ENCODE assay signal across 14 cellular contexts in genomic region chr3:196063456-196063855, GRCh38. TPM values are rescaled to one million over a fixed set of nuclear protein-coding genes. Genes with fewer than 3 reads are reported as not detected.
DNase-seq lines count a peak whose midpoint lies in the region; ATAC-seq and TF ChIP-seq lines count a peak whose summit lies in the region.
"Had no signal": no experiment of that assay in that cellular context is flagged by ENCODE, and none has a peak within 500 bp of the region (broad histone marks: within the 10 kb centered on the region; RNA-seq: fewer than 3 reads in every experiment).

No MANE protein-coding gene starts in this region.

- H3K9me2 ChIP-seq in GM23248 (ENCODE audit: insufficient read depth), result no peaks in the 10 kb centered on the region

- peak overlapping the region; percentile 35 for H3K4me3 Mint-ChIP-seq in activated T-helper 17 cell treated with anti-CD3 and anti-CD28 coated beads, Interleukin-2, amount 50 U/mL, for 72 hours
- H3K4me3 Mint-ChIP-seq in memory B cell, result no peak overlapping the region

- in situ Hi-C loops in GM23248 (cut with MboI), result loop anchor here (25.0 kb wide), 1 partner anchor 449 kb away; the partner anchor contains the start of genes RNF168 and SMCO1

- peak overlapping the region; percentile 33 for H3K9ac ChIP-seq in GM23248

- H3K79me2 ChIP-seq in GM23248 (ENCODE audit: insufficient read depth), result no peaks in the 10 kb centered on the region

- peak overlapping the region; percentile 68 for H3K27ac Mint-ChIP-seq in activated T-helper 17 cell treated with anti-CD3 and anti-CD28 coated beads, Interleukin-2, amount 50 U/mL, for 72 hours
- H3K27ac Mint-ChIP-seq in memory B cell, result peak overlapping the region; percentile 50

- TF ChIP-seq EP300 in ovary (IDR thresholded peaks at IDR 0.05), result no peak

- H4K20me1 ChIP-seq in GM23248 (ENCODE audit: insufficient read depth), result no peaks in the 10 kb centered on the region

- no peaks in the 10 kb centered on the region for H3K27me3 Mint-ChIP-seq in activated T-helper 17 cell treated with anti-CD3 and anti-CD28 coated beads, Interleukin-2, amount 50 U/mL, for 72 hours
- no peaks in the 10 kb centered on the region for H3K27me3 Mint-ChIP-seq in memory B cell

- intact Hi-C loops in posterior cingulate gyrus (cut with DNase I) (no loop called here), ovary (cut with DNase I) (no loop called here)

- peak overlapping the region; percentile 89 for H3K27ac ChIP-seq in AG04450 (ENCODE audit: low read depth, low read length)
- H3K27ac ChIP-seq in GM23248, result peak overlapping the region; percentile 43
- no peak overlapping the region for H3K27ac ChIP-seq in ovary

- TF ChIP-seq CTCF in AG04450 (IDR thresholded peaks at IDR 0.05; ENCODE audit: low read depth, low read length) (no peak), ovary (IDR thresholded peaks at IDR 0.05) (no peak)

- H3K27me3 ChIP-seq in AG04450 (ENCODE audit: control insufficient read depth, insufficient read depth, low read length) (no peaks in the 10 kb centered on the region), GM23248 (replicated peaks; ENCODE audit: insufficient read depth) (no peaks in the 10 kb centered on the region), ovary (no peaks in the 10 kb centered on the region)

- no peak overlapping the region for H3K4me2 ChIP-seq in GM23248 (ENCODE audit: unreplicated experiment)

- peaks cover 100% of the 10 kb centered on the region for H3K36me3 Mint-ChIP-seq in activated T-helper 17 cell treated with anti-CD3 and anti-CD28 coated beads, Interleukin-2, amount 50 U/mL, for 72 hours (ENCODE audit: low read depth)
- peaks cover 38% of the 10 kb centered on the region for H3K36me3 Mint-ChIP-seq in memory B cell

- H3K4me3 ChIP-seq in AG04450 (ENCODE audit: low read depth, low read length) (no peak overlapping the region), GM23248 (no peak overlapping the region), ovary (no peak overlapping the region)

- no peak for TF ChIP-seq POLR2A in ovary (IDR thresholded peaks at IDR 0.05)

- no peak for DNase-seq in AG04450 (ENCODE audit: low read depth, low spot score)
- peak; percentile 29 for DNase-seq in GM23248
- DNase-seq in memory B cell (ENCODE audit: low spot score in 2 of 2), result no peak
- DNase-seq in posterior cingulate gyrus, result no peak
- no peak for DNase-seq in NCI-H510A treated with DMSO at 0.1 percent for 48 hours (lab: John Stamatoyannopoulos, UW)
- no peak for DNase-seq in ovary
- DNase-seq: central memory CD4-positive, alpha-beta T cell; effector CD8-positive, alpha-beta T cell; midbrain; NCI-H2081; NCI-H526; SHP77 treated with DMSO at 0.1 percent for 48 hours had no signal

- no peaks in the 10 kb centered on the region for H3K9me3 Mint-ChIP-seq in activated T-helper 17 cell treated with anti-CD3 and anti-CD28 coated beads, Interleukin-2, amount 50 U/mL, for 72 hours
- H3K9me3 Mint-ChIP-seq in memory B cell, result no peaks in the 10 kb centered on the region

- H3K9me3 ChIP-seq in AG04450 (ENCODE audit: control insufficient read depth, insufficient read depth, low read length) (no peaks in the 10 kb centered on the region), GM23248 (ENCODE audit: low read depth) (no peaks in the 10 kb centered on the region), ovary (no peaks in the 10 kb centered on the region)

- CTCF ChIA-PET in AG04450 (lab: Charles Lee), result interaction anchor here (1.4 to 4.3 kb wide), 3 partner anchors 10 to 169 kb away, joined by 4 to 49 read pairs (median 4); no protein-coding TSS in a partner anchor

- H3K36me3 ChIP-seq in GM23248 (ENCODE audit: low read depth), result peaks cover 55% of the 10 kb centered on the region
- H3K36me3 ChIP-seq in ovary, result peaks cover 2% of the 10 kb centered on the region

- H2AFZ ChIP-seq in GM23248, result no peak overlapping the region

- peaks cover 20% of the 10 kb centered on the region for H3K4me1 Mint-ChIP-seq in activated T-helper 17 cell treated with anti-CD3 and anti-CD28 coated beads, Interleukin-2, amount 50 U/mL, for 72 hours
- no peaks in the 10 kb centered on the region for H3K4me1 Mint-ChIP-seq in memory B cell

- WGBS in GM23248 (ENCODE audit: low coverage in 1 of 2, low lambda C conversion rate in 2 of 2, missing lambda C conversion rate in 2 of 2), 2 experiments, result 93 to 100% methylated on average over 6 of the region's 6 CpGs
- WGBS in ovary, 3 donors, result 80 to 88% (median 82%) methylated on average over 6 of the region's 6 CpGs

- POLR2A ChIA-PET in AG04450 (lab: Yijun Ruan, JAX), result interaction anchor here (0.8 kb wide), 1 partner anchor 18 kb away, joined by 3 read pairs; no protein-coding TSS in a partner anchor

- H3F3A ChIP-seq in GM23248 (ENCODE audit: insufficient read depth), result peaks cover 8% of the 10 kb centered on the region; the same call in 1 of the 2 replicates

- ATAC-seq in activated T-helper 17 cell treated with anti-CD3 and anti-CD28 coated beads, Interleukin-2, amount 50 U/mL, for 72 hours (replicated peaks), result peak; percentile 73
- ATAC-seq in memory B cell (ENCODE audit: low read depth) (no peak), GM18867 (IDR thresholded peaks at IDR 0.05; ENCODE audit: unreplicated experiment) (no peak)

- H3K4me1 ChIP-seq in GM23248 (ENCODE audit: insufficient read depth) (no peaks in the 10 kb centered on the region), ovary (ENCODE audit: insufficient read depth) (no peaks in the 10 kb centered on the region)

RNA-seq across cellular contexts. Expression of gene TFRC, which starts 18.4 kb away (rescaled TPM):
- polyA plus RNA-seq in AG04450 (2011; rRNA removed), result 121 and 155 TPM in 2 replicates
- polyA minus RNA-seq in AG04450 (2011; rRNA and poly(A)+ RNA removed), result 230 and 241 TPM in 2 replicates
- 106 and 107 TPM in 2 replicates for total RNA-seq in GM23248 (2014; rRNA removed; shearing (Covaris generic))
- 64.1 and 64.6 TPM in 2 replicates for polyA plus RNA-seq in GM23248 (2016; fragmentation: Nextera tagmentation; extraction: Ambion mirVana)
- 100 to 1,000 TPM; 376 to 800 TPM for total RNA-seq in activated T-helper 17 cell treated with anti-CD3 and anti-CD28 coated beads, Interleukin-2, amount 50 U/mL, for 72 hours
- 100 to 1,000 TPM in 6 of 7 donors, 10 to 100 TPM in 1; 83.6 to 348 (median 126) TPM for total RNA-seq in ovary
- polyA plus RNA-seq in ovary, result 10 to 100 TPM; 26.1 to 38.4 TPM

Comparison
In these comparisons a context has a peak if more than half of its experiments do, and no peak if none do; other contexts are left out.
1. H3K27ac ChIP-seq: peak in AG04450 (single experiment) and GM23248 (single experiment); none in ovary (0 of 2).